ENCODE assay signal across 13 cellular contexts in genomic region chr2:51103205-51103604, GRCh38.
DNase-seq lines count a peak whose midpoint lies in the region; ATAC-seq and TF ChIP-seq lines count a peak whose summit lies in the region.
"Had no signal": no experiment of that assay in that cellular context is flagged by ENCODE, and none has a peak within 500 bp of the region (broad histone marks: within the 10 kb centered on the region; RNA-seq: fewer than 3 reads in every experiment).

No MANE protein-coding gene starts in this region.

- H3K4me2 ChIP-seq in PC-9 (no peak overlapping the region), neuronal stem cell (ENCODE audit: insufficient read depth, low read length, poor library complexity, severe bottlenecking) (no peak overlapping the region)

- H3K4me1 Mint-ChIP-seq in activated CD4-positive, alpha-beta memory T cell treated with anti-CD3 and anti-CD28 coated beads for 36 hours (ENCODE audit: low read depth) = no peaks in the 10 kb centered on the region
- H3K4me1 Mint-ChIP-seq in activated CD4-positive, alpha-beta T cell treated with anti-CD3 and anti-CD28 coated beads for 36 hours = no peaks in the 10 kb centered on the region

- no peak overlapping the region for H2BK5ac ChIP-seq in neuronal stem cell (ENCODE audit: low read length)

- DNase-seq in ELR (ENCODE audit: low read depth) = peak; percentile 4
- DNase-seq in PC-9 = peak; percentile 69 to 70
- peak; percentile 22 to 85 for DNase-seq in cardiac muscle cell (ENCODE audit: low read depth in 1 of 2, low spot score in 1 of 2)
- peak; percentile 49 for DNase-seq in neuronal stem cell (ENCODE audit: low spot score)
- no peak for DNase-seq in RPMI8226
- no peak for DNase-seq in activated CD4-positive, alpha-beta memory T cell treated with anti-CD3 and anti-CD28 coated beads for 36 hours
- DNase-seq in activated CD4-positive, alpha-beta T cell treated with anti-CD3 and anti-CD28 coated beads for 36 hours = no peak
- no peak for DNase-seq in OCI-M1 (lab: John Stamatoyannopoulos, UW)
- DNase-seq: COR-L47, midbrain, NCI-H2227 treated with DMSO at 0.1 percent for 48 hours had no signal

- POLR2A ChIA-PET in PC-9 (lab: Charles Lee; ENCODE audit: unreplicated experiment) = no interaction called here
- POLR2A ChIA-PET in activated CD4-positive, alpha-beta memory T cell treated with anti-CD3 and anti-CD28 coated beads for 36 hours (lab: Charles Lee) = no interaction called here
- POLR2A ChIA-PET in activated CD4-positive, alpha-beta T cell treated with anti-CD3 and anti-CD28 coated beads for 36 hours (lab: Charles Lee) = no interaction called here

- no peaks in the 10 kb centered on the region for H3K4me1 ChIP-seq in PC-9 (replicated peaks; ENCODE audit: insufficient read depth)
- peaks cover 3% of the 10 kb centered on the region for H3K4me1 ChIP-seq in cardiac muscle cell (ENCODE audit: low read depth)
- peaks cover 7 to 8% of the 10 kb centered on the region in 2 donors for H3K4me1 ChIP-seq in neuronal stem cell (ENCODE audit: control insufficient read depth in 2 of 2, insufficient read depth in 1 of 2, low read depth in 1 of 2, low read length in 2 of 2)

- no peak overlapping the region for H2BK12ac ChIP-seq in neuronal stem cell (ENCODE audit: low read length)

- TF ChIP-seq CTCF in PC-9 (conservative IDR thresholded peaks at IDR 0.05) (no peak), cardiac muscle cell (IDR thresholded peaks at IDR 0.05; ENCODE audit: low read depth, low read length) (no peak)

- no peaks in the 10 kb centered on the region for H4K20me1 ChIP-seq in PC-9 (ENCODE audit: insufficient read depth)

- CTCF ChIA-PET in PC-9 (lab: Charles Lee) = no interaction called here
- CTCF ChIA-PET in activated CD4-positive, alpha-beta memory T cell treated with anti-CD3 and anti-CD28 coated beads for 36 hours (lab: Charles Lee) = no interaction called here
- CTCF ChIA-PET in activated CD4-positive, alpha-beta T cell treated with anti-CD3 and anti-CD28 coated beads for 36 hours (lab: Charles Lee) = no interaction called here

- H3K27me3 ChIP-seq in PC-9 (ENCODE audit: insufficient read depth, low read depth) = no peaks in the 10 kb centered on the region
- H3K27me3 ChIP-seq in cardiac muscle cell = no peaks in the 10 kb centered on the region
- H3K27me3 ChIP-seq in neuronal stem cell (ENCODE audit: control insufficient read depth in 3 of 3, insufficient read depth in 3 of 3, low read depth in 1 of 3, low read length in 3 of 3) = peaks cover 0 to 3% (median 0%) of the 10 kb centered on the region in 3 experiments

- no peaks in the 10 kb centered on the region for H3K79me2 ChIP-seq in PC-9 (ENCODE audit: low read depth)

- H3K27ac ChIP-seq in PC-9 (no peak overlapping the region), cardiac muscle cell (peak overlapping the region; percentile 59), neuronal stem cell (replicated peaks; ENCODE audit: low read length) (no peak overlapping the region)
- H3K27ac ChIP-seq: thoracic aorta had no signal

- H4K8ac ChIP-seq in neuronal stem cell (ENCODE audit: low read depth, low read length) = no peak overlapping the region

- H3K18ac ChIP-seq in neuronal stem cell (ENCODE audit: low read length) = peak overlapping the region; percentile 27

- no peaks in the 10 kb centered on the region for H3K9me2 ChIP-seq in PC-9 (ENCODE audit: insufficient read depth)

- H3K27ac Mint-ChIP-seq in activated CD4-positive, alpha-beta memory T cell treated with anti-CD3 and anti-CD28 coated beads for 36 hours = no peak overlapping the region
- no peak overlapping the region for H3K27ac Mint-ChIP-seq in activated CD4-positive, alpha-beta T cell treated with anti-CD3 and anti-CD28 coated beads for 36 hours
- H3K27ac Mint-ChIP-seq: T-helper 1 cell treated with Interleukin-12 subunit alpha and Interleukin-12 subunit beta and Interleukin-4 antibody, amounts not matched to agents 30 μg/mL and 1 μg/mL, for 36 hours had no signal

- H2AK5ac ChIP-seq in neuronal stem cell (ENCODE audit: low read depth, low read length) = no peak overlapping the region

- no peaks in the 10 kb centered on the region for H3K36me3 Mint-ChIP-seq in activated CD4-positive, alpha-beta memory T cell treated with anti-CD3 and anti-CD28 coated beads for 36 hours
- no peaks in the 10 kb centered on the region for H3K36me3 Mint-ChIP-seq in activated CD4-positive, alpha-beta T cell treated with anti-CD3 and anti-CD28 coated beads for 36 hours (ENCODE audit: low read depth)

- no peak overlapping the region for H2AFZ ChIP-seq in PC-9
- H2AFZ ChIP-seq in neuronal stem cell (ENCODE audit: low read length) = peak overlapping the region; percentile 41

- BruUV-seq in PC-9 (replicated peaks; lab: Mats Ljungman, UMichigan) = no TSS peak

- peak overlapping the region; percentile 66 for H3K14ac ChIP-seq in neuronal stem cell (ENCODE audit: low read length)

- H2BK120ac ChIP-seq in neuronal stem cell (ENCODE audit: low read depth, low read length) = no peak overlapping the region

- no peaks in the 10 kb centered on the region for H3K36me3 ChIP-seq in PC-9 (ENCODE audit: low read depth)
- no peaks in the 10 kb centered on the region for H3K36me3 ChIP-seq in cardiac muscle cell
- H3K36me3 ChIP-seq in neuronal stem cell (replicated peaks in 1 of 2; ENCODE audit: control insufficient read depth in 2 of 2, insufficient read depth in 2 of 2, low read length in 2 of 2) = no peaks in the 10 kb centered on the region
- H3K36me3 ChIP-seq: thoracic aorta had no signal

- no peak overlapping the region for H2BK15ac ChIP-seq in neuronal stem cell (ENCODE audit: low read length)

- H3K4me3 ChIP-seq in PC-9 (no peak overlapping the region), cardiac muscle cell (no peak overlapping the region), neuronal stem cell (ENCODE audit: low read length in 2 of 2) (no peak overlapping the region)
- H3K4me3 ChIP-seq: thoracic aorta had no signal

- intact Hi-C loops in PC-9 (cut with micrococcal nuclease; ENCODE audit: unreplicated experiment) = no loop called here
- intact Hi-C loops in activated CD4-positive, alpha-beta memory T cell treated with anti-CD3 and anti-CD28 coated beads for 36 hours (cut with micrococcal nuclease) = no loop called here
- intact Hi-C loops in activated CD4-positive, alpha-beta T cell treated with anti-CD3 and anti-CD28 coated beads for 36 hours (cut with DNase I, micrococcal nuclease) = no loop called here

- H3K4me3 Mint-ChIP-seq in activated CD4-positive, alpha-beta memory T cell treated with anti-CD3 and anti-CD28 coated beads for 36 hours = no peak overlapping the region
- no peak overlapping the region for H3K4me3 Mint-ChIP-seq in activated CD4-positive, alpha-beta T cell treated with anti-CD3 and anti-CD28 coated beads for 36 hours
- H3K4me3 Mint-ChIP-seq: T-helper 1 cell treated with Interleukin-12 subunit alpha and Interleukin-12 subunit beta and Interleukin-4 antibody, amounts not matched to agents 30 μg/mL and 1 μg/mL, for 36 hours had no signal

- H3K4ac ChIP-seq in neuronal stem cell (ENCODE audit: low read length) = no peak overlapping the region

- no peak for ATAC-seq in activated CD4-positive, alpha-beta T cell treated with anti-CD3 and anti-CD28 coated beads for 36 hours

- peaks cover 3% of the 10 kb centered on the region for H3K9me3 Mint-ChIP-seq in activated CD4-positive, alpha-beta memory T cell treated with anti-CD3 and anti-CD28 coated beads for 36 hours
- peaks cover 11% of the 10 kb centered on the region for H3K9me3 Mint-ChIP-seq in activated CD4-positive, alpha-beta T cell treated with anti-CD3 and anti-CD28 coated beads for 36 hours (ENCODE audit: low read depth)

- no CpG with 5 or more reads among the region's 6 CpGs for WGBS in neuronal stem cell (ENCODE audit: extremely low coverage in 2 of 2, insufficient read length in 2 of 2, insufficient replicate concordance in 1 of 2), 2 donors

- H3K9me3 ChIP-seq in PC-9 (ENCODE audit: insufficient read depth, low read depth) = no peaks in the 10 kb centered on the region
- H3K9me3 ChIP-seq in cardiac muscle cell (ENCODE audit: low read depth) = no peaks in the 10 kb centered on the region
- H3K9me3 ChIP-seq in neuronal stem cell (replicated peaks in 1 of 2; ENCODE audit: control insufficient read depth in 2 of 2, insufficient read depth in 1 of 2, low read depth in 1 of 2, low read length in 2 of 2) = no peaks in the 10 kb centered on the region
- H3K9me3 ChIP-seq: thoracic aorta had no signal

- H3K9ac ChIP-seq in neuronal stem cell (ENCODE audit: low read depth, low read length, poor library complexity) = no peak overlapping the region

- no peaks in the 10 kb centered on the region for H3K79me1 ChIP-seq in neuronal stem cell (ENCODE audit: low read depth, low read length)

- no peaks in the 10 kb centered on the region for H3F3A ChIP-seq in PC-9 (ENCODE audit: insufficient read depth, low read depth)

- no peaks in the 10 kb centered on the region for H3K27me3 Mint-ChIP-seq in activated CD4-positive, alpha-beta memory T cell treated with anti-CD3 and anti-CD28 coated beads for 36 hours
- no peaks in the 10 kb centered on the region for H3K27me3 Mint-ChIP-seq in activated CD4-positive, alpha-beta T cell treated with anti-CD3 and anti-CD28 coated beads for 36 hours

- no peak overlapping the region for H4K91ac ChIP-seq in neuronal stem cell (ENCODE audit: low read depth, low read length, poor library complexity)

- no peak overlapping the region for H3K23ac ChIP-seq in neuronal stem cell (ENCODE audit: low read depth, low read length, poor library complexity)

Comparison
In these comparisons a context has a peak if more than half of its experiments do, and no peak if none do; other contexts are left out.
1. DNase-seq: peak in ELR (single experiment), PC-9 (2 of 2), cardiac muscle cell (2 of 2) and neuronal stem cell (single experiment); none in RPMI8226 (single experiment), activated CD4-positive, alpha-beta memory T cell treated with anti-CD3 and anti-CD28 coated beads for 36 hours (single experiment), activated CD4-positive, alpha-beta T cell treated with anti-CD3 and anti-CD28 coated beads for 36 hours (single experiment) and OCI-M1 (single experiment).